ENCODE assay signal across 1 cellular context in genomic region chr1:156666862-156667609, GRCh38.
TF ChIP-seq lines count a peak whose summit lies in the region.

No MANE protein-coding gene starts in this region.

TF ChIP-seq in GM23338, 12 proteins besides CTCF, POLR2A, EP300 and RAD21:
- TF ChIP-seq REST (IDR thresholded peaks at IDR 0.05; ENCODE audit: unreplicated experiment) (no peak), POLR2AphosphoS5 (IDR thresholded peaks at IDR 0.05; ENCODE audit: low read depth) (peak; percentile 25; the same call in 1 of the 2 replicates)
